In genomic region chr2:113602869-113603466, GRCh38 we compare ENCODE assay signal across 8 cellular contexts. TPM values are rescaled to one million over a fixed set of nuclear protein-coding genes. Genes with fewer than 3 reads are reported as not detected.
DNase-seq lines count a peak whose midpoint lies in the region; ATAC-seq and TF ChIP-seq lines count a peak whose summit lies in the region.

No MANE protein-coding gene starts in this region.

- no peaks in the 10 kb centered on the region for H3K27me3 Mint-ChIP-seq in IgD-negative memory B cell
- H3K27me3 Mint-ChIP-seq in naive thymus-derived CD4-positive, alpha-beta T cell, result no peaks in the 10 kb centered on the region

- H3K4me3 ChIP-seq in BJ (ENCODE audit: low read depth, low read length) (peak overlapping the region; percentile 50), dorsolateral prefrontal cortex (peak overlapping the region in 57 of 59 donors; percentile 17 to 80 (median 60))
- peak overlapping the region; percentile 51 for H3K4me3 ChIP-seq in naive thymus-derived CD4-positive, alpha-beta T cell (ENCODE audit: low read length)

- peaks cover 4 to 10% (median 5%) of the 10 kb centered on the region in 3 donors for H3K4me1 Mint-ChIP-seq in IgD-negative memory B cell
- H3K4me1 Mint-ChIP-seq in naive thymus-derived CD4-positive, alpha-beta T cell, result peaks cover 0 to 9% (median 5%) of the 10 kb centered on the region in 7 donors

- peak overlapping the region in 39 of 59 donors; percentile 49 to 97 (median 74) for H3K27ac ChIP-seq in dorsolateral prefrontal cortex
- peak overlapping the region; percentile 79 for H3K27ac ChIP-seq in naive thymus-derived CD4-positive, alpha-beta T cell (ENCODE audit: low read depth, low read length)

- peak overlapping the region; percentile 90 to 98 (median 96) for H3K4me3 Mint-ChIP-seq in IgD-negative memory B cell
- H3K4me3 Mint-ChIP-seq in naive thymus-derived CD4-positive, alpha-beta T cell, result peak overlapping the region; percentile 78 to 94 (median 91)

- intact Hi-C loops in dorsolateral prefrontal cortex (cut with DNase I), result no loop called here
- intact Hi-C loops in naive thymus-derived CD4-positive, alpha-beta T cell (cut with micrococcal nuclease), result loop anchor here (10.0 kb wide), 4 partner anchors 48 to 292 kb away; partner anchors contain the start of genes ACTR3 (in 1 of the 2) and SLC35F5 (in 1 of the 2)

- no peaks in the 10 kb centered on the region for H3K9me3 ChIP-seq in naive thymus-derived CD4-positive, alpha-beta T cell (ENCODE audit: control insufficient read depth in 2 of 3, low read length in 3 of 3)

- H3K36me3 Mint-ChIP-seq in IgD-negative memory B cell, result no peaks in the 10 kb centered on the region
- no peaks in the 10 kb centered on the region for H3K36me3 Mint-ChIP-seq in naive thymus-derived CD4-positive, alpha-beta T cell

- POLR2A ChIA-PET in BJ (lab: Charles Lee), result no interaction called here
- POLR2A ChIA-PET in naive thymus-derived CD4-positive, alpha-beta T cell (lab: Charles Lee), result no interaction called here

- H3K27me3 ChIP-seq in BJ (ENCODE audit: control insufficient read depth, insufficient read depth, low read length) (no peaks in the 10 kb centered on the region), dorsolateral prefrontal cortex (no peaks in the 10 kb centered on the region)
- no peaks in the 10 kb centered on the region for H3K27me3 ChIP-seq in naive thymus-derived CD4-positive, alpha-beta T cell (ENCODE audit: control insufficient read depth in 2 of 2, insufficient read depth in 2 of 2, low read length in 2 of 2)

- CTCF ChIA-PET in BJ (lab: Yijun Ruan, JAX), result no interaction called here
- CTCF ChIA-PET in naive thymus-derived CD4-positive, alpha-beta T cell (lab: Charles Lee), result no interaction called here

- H3K4me1 ChIP-seq in naive thymus-derived CD4-positive, alpha-beta T cell (ENCODE audit: control insufficient read depth in 2 of 2, insufficient read depth in 2 of 2, low read length in 2 of 2), result no peaks in the 10 kb centered on the region

- DNase-seq in BJ (ENCODE audit: low read depth), result no peak
- no peak for DNase-seq in dorsolateral prefrontal cortex
- DNase-seq in naive thymus-derived CD4-positive, alpha-beta T cell, result no peak
- no peak for DNase-seq in SKM-1 treated with dmso at 0.1 percent for 144 hours (lab: John Stamatoyannopoulos, UW; ENCODE audit: unreplicated experiment)
- no peak for DNase-seq in MV-4-11 (lab: John Stamatoyannopoulos, UW)

- peak overlapping the region; percentile 96 to 99 (median 98) for H3K27ac Mint-ChIP-seq in IgD-negative memory B cell
- H3K27ac Mint-ChIP-seq in naive thymus-derived CD4-positive, alpha-beta T cell, result peak overlapping the region; percentile 88 to 98 (median 94)

- no peaks in the 10 kb centered on the region; the same call in 1 of the 2 replicates for H3K36me3 ChIP-seq in BJ (ENCODE audit: control insufficient read depth, insufficient read depth, low read length)
- no peaks in the 10 kb centered on the region for H3K36me3 ChIP-seq in naive thymus-derived CD4-positive, alpha-beta T cell (ENCODE audit: control insufficient read depth in 2 of 3, insufficient read depth in 3 of 3, low read length in 3 of 3)

- TF ChIP-seq CTCF in BJ (IDR thresholded peaks at IDR 0.05; ENCODE audit: insufficient read depth, low read depth, low read length) (no peak), dorsolateral prefrontal cortex (IDR thresholded peaks at IDR 0.05 in 54 of 56, conservative IDR thresholded peaks at IDR 0.05 in 2 of 56; ENCODE audit: low read depth in 1 of 56, partially characterized antibody in 56 of 56) (no peak)

- no peaks in the 10 kb centered on the region for H3K9me3 Mint-ChIP-seq in IgD-negative memory B cell
- no peaks in the 10 kb centered on the region for H3K9me3 Mint-ChIP-seq in naive thymus-derived CD4-positive, alpha-beta T cell

- ATAC-seq in naive thymus-derived CD4-positive, alpha-beta T cell, result no peak
- ATAC-seq in GM18867 (IDR thresholded peaks at IDR 0.05; ENCODE audit: unreplicated experiment) (no peak), HG03565 (IDR thresholded peaks at IDR 0.05; ENCODE audit: unreplicated experiment) (no peak)

RNA-seq across cellular contexts. Expression of gene RABL2A, which starts 24.1 kb away (rescaled TPM):
- polyA plus RNA-seq in BJ (2011; rRNA removed), result 10.7 and 13.8 TPM in 2 replicates
- 10.1 and 10.2 TPM in 2 replicates for polyA minus RNA-seq in BJ (2011; rRNA and poly(A)+ RNA removed)
- 12.5 TPM for polyA plus RNA-seq in IgD-negative memory B cell
- total RNA-seq in dorsolateral prefrontal cortex, result 10 to 100 TPM; 37.9 to 81.7 (median 56.6) TPM
- total RNA-seq in naive thymus-derived CD4-positive, alpha-beta T cell, result 10 to 100 TPM; 16.5 to 57.9 (median 26.2) TPM
- 10 to 100 TPM; 14.8 to 19.0 TPM for polyA plus RNA-seq in naive thymus-derived CD4-positive, alpha-beta T cell

Comparison
In these comparisons a context has a peak if more than half of its experiments do, and no peak if none do; other contexts are left out.
1. intact Hi-C loops: an anchor here in naive thymus-derived CD4-positive, alpha-beta T cell (10.0 kb wide); none called in dorsolateral prefrontal cortex.